Comparison of ENCODE assay signal across 8 cellular contexts in the genomic region with DNA sequence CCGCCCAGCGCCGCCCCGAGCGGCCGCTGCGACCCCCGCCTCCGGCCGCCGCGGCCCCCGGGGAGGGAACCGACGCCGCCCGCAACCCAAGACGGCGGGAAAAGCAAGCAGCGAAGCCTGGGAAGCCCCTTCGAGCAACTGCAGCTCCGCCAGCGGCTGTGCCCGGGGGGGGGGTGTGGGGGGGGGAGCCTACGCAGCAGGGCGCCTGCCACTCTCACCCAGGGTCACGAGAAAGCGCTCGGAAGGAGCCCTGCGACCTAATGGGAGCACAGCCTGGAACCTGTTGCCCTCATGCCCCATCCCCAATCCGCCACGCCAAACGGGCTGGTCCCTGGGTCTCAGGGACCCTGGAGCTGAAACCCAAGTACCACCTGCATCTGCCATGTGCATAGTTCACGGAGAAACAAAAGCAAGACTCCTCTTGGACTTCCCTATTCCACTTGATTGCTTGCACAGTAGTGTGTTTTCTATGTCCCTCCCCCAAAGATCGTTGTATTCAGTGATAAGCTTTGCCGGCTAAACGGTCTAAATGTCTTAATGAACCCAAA. TPM values are rescaled to one million over a fixed set of nuclear protein-coding genes. Genes with fewer than 3 reads are reported as not detected.
DNase-seq lines count a peak whose midpoint lies in the region; ATAC-seq and TF ChIP-seq lines count a peak whose summit lies in the region.

No MANE protein-coding gene starts in this region.

- peak overlapping the region; percentile 69 for H3K4me3 Mint-ChIP-seq in activated CD4-positive, alpha-beta memory T cell treated with anti-CD3 and anti-CD28 coated beads for 36 hours

- TF ChIP-seq CTCF in GM12864 (IDR thresholded peaks at IDR 0.05; ENCODE audit: low read depth, low read length, missing control alignments): no peak
- TF ChIP-seq CTCF in hepatocyte (IDR thresholded peaks at IDR 0.05; ENCODE audit: poor library complexity): no peak
- TF ChIP-seq CTCF in upper lobe of left lung (IDR thresholded peaks at IDR 0.05): no peak

- peak overlapping the region; percentile 74 for H3K4me2 ChIP-seq in hepatocyte

- peaks cover 30% of the 10 kb centered on the region for H3K27me3 ChIP-seq in hepatocyte
- no peaks in the 10 kb centered on the region for H3K27me3 ChIP-seq in upper lobe of left lung

- intact Hi-C loops in activated CD4-positive, alpha-beta memory T cell treated with anti-CD3 and anti-CD28 coated beads for 36 hours (cut with micrococcal nuclease): loop anchor here (1.0 kb wide), 1 partner anchor 11 kb away; a partner anchor contains a TSS

- no peaks in the 10 kb centered on the region for H3K27me3 Mint-ChIP-seq in activated CD4-positive, alpha-beta memory T cell treated with anti-CD3 and anti-CD28 coated beads for 36 hours

- DNase-seq in GM12864 (ENCODE audit: low read depth): no peak
- no peak for DNase-seq in activated CD4-positive, alpha-beta memory T cell treated with anti-CD3 and anti-CD28 coated beads for 36 hours
- DNase-seq in hepatocyte (ENCODE audit: low spot score): no peak
- DNase-seq in upper lobe of left lung: no peak
- DNase-seq in hippocampal formation (lab: John Stamatoyannopoulos, UW): no peak
- DNase-seq in NCI-H526 (lab: John Stamatoyannopoulos, UW): no peak
- DNase-seq in stimulated activated CD4-positive, alpha-beta T cell treated with anti-CD3 and anti-CD28 coated beads, Interleukin-15, amount 100 ng/mL, for 24 hours: no peak

- H3K79me2 ChIP-seq in hepatocyte: no peaks in the 10 kb centered on the region

- no peaks in the 10 kb centered on the region for H4K20me1 ChIP-seq in hepatocyte (ENCODE audit: insufficient read depth, poor library complexity, severe bottlenecking)

- H3K4me1 Mint-ChIP-seq in activated CD4-positive, alpha-beta memory T cell treated with anti-CD3 and anti-CD28 coated beads for 36 hours (ENCODE audit: low read depth): peaks cover 32% of the 10 kb centered on the region

- no peaks in the 10 kb centered on the region for H3K36me3 ChIP-seq in hepatocyte (replicated peaks; ENCODE audit: insufficient read depth, low read depth)
- H3K36me3 ChIP-seq in upper lobe of left lung: no peaks in the 10 kb centered on the region

- TF ChIP-seq EP300 in upper lobe of left lung (IDR thresholded peaks at IDR 0.05): no peak

- no peak overlapping the region for H3K27ac ChIP-seq in hepatocyte
- peak overlapping the region; percentile 80 to 91 (median 86) for H3K27ac ChIP-seq in upper lobe of left lung

- POLR2A ChIA-PET in activated CD4-positive, alpha-beta memory T cell treated with anti-CD3 and anti-CD28 coated beads for 36 hours (lab: Charles Lee): interaction anchor here (0.5 to 2.1 kb wide), 3 partner anchors 11 to 266 kb away, joined by 3 to 10 read pairs (median 5); a partner anchor contains a TSS

- H3K9me2 ChIP-seq in hepatocyte (replicated peaks; ENCODE audit: insufficient read depth): no peaks in the 10 kb centered on the region

- no peak overlapping the region for H2AFZ ChIP-seq in hepatocyte

- WGBS in hepatocyte (ENCODE audit: low lambda C conversion rate, missing lambda C conversion rate): 51% methylated on average over 13 of the region's 37 CpGs
- 15 to 48% methylated on average over 4 to 7 of the region's 37 CpGs for WGBS in upper lobe of left lung, 2 donors

- H3K4me1 ChIP-seq in hepatocyte (ENCODE audit: insufficient read depth) (no peaks in the 10 kb centered on the region), upper lobe of left lung (peaks cover 0 to 13% (median 5%) of the 10 kb centered on the region in 4 donors)

- no peaks in the 10 kb centered on the region for H3K9me3 Mint-ChIP-seq in activated CD4-positive, alpha-beta memory T cell treated with anti-CD3 and anti-CD28 coated beads for 36 hours

- H3K9me3 ChIP-seq in hepatocyte (ENCODE audit: low read depth) (no peaks in the 10 kb centered on the region), upper lobe of left lung (no peaks in the 10 kb centered on the region)

- H3K36me3 Mint-ChIP-seq in activated CD4-positive, alpha-beta memory T cell treated with anti-CD3 and anti-CD28 coated beads for 36 hours: no peaks in the 10 kb centered on the region

- CTCF ChIA-PET in activated CD4-positive, alpha-beta memory T cell treated with anti-CD3 and anti-CD28 coated beads for 36 hours (lab: Charles Lee): interaction anchor here (0.8 to 5.4 kb wide), 8 partner anchors 11 to 88 kb away, joined by 3 to 49 read pairs (median 16); a partner anchor contains a TSS

- TF ChIP-seq POLR2A in upper lobe of left lung (IDR thresholded peaks at IDR 0.05): no peak

- H3K27ac Mint-ChIP-seq in activated CD4-positive, alpha-beta memory T cell treated with anti-CD3 and anti-CD28 coated beads for 36 hours: peak overlapping the region; percentile 19

- H3K4me3 ChIP-seq in GM12864 (ENCODE audit: low read depth, low read length) (peak overlapping the region; percentile 65; the same call in 1 of the 2 replicates), hepatocyte (no peak overlapping the region), upper lobe of left lung (peak overlapping the region in 3 of 4 donors; percentile 55 to 59 (median 56))

- ATAC-seq in HG03045 (IDR thresholded peaks at IDR 0.05; ENCODE audit: unreplicated experiment) (peak; percentile 11), upper lobe of left lung (ENCODE audit: low FRiP score in 2 of 2) (peak; percentile 32 to 37)

RNA-seq across cellular contexts. Expression of a gene that starts 0.3 kb away (rescaled TPM):
- 1 to 10 TPM; 3.4 to 3.7 TPM for total RNA-seq in activated CD4-positive, alpha-beta memory T cell treated with anti-CD3 and anti-CD28 coated beads for 36 hours
- total RNA-seq in hepatocyte (0.44 and 0.50 TPM in 2 replicates), upper lobe of left lung (10 to 100 TPM; 10.2 to 30.4 (median 15.4) TPM)
- 0.21 and 0.50 TPM in 2 replicates for polyA plus RNA-seq in hepatocyte

RNA-seq across cellular contexts. Expression of a gene that starts 11.5 kb away (rescaled TPM):
- total RNA-seq in activated CD4-positive, alpha-beta memory T cell treated with anti-CD3 and anti-CD28 coated beads for 36 hours: 10 to 100 TPM; 94.0 to 95.5 TPM
- total RNA-seq in hepatocyte: 27.8 and 32.1 TPM in 2 replicates
- polyA plus RNA-seq in hepatocyte: 38.9 and 43.0 TPM in 2 replicates
- total RNA-seq in upper lobe of left lung: 10 to 100 TPM; 24.1 to 52.4 (median 33.2) TPM

RNA-seq across cellular contexts. Expression of a gene that starts 54.1 kb away (rescaled TPM):
- 10 to 100 TPM; 22.6 to 24.2 TPM for total RNA-seq in activated CD4-positive, alpha-beta memory T cell treated with anti-CD3 and anti-CD28 coated beads for 36 hours
- total RNA-seq in hepatocyte (18.7 and 20.4 TPM in 2 replicates), upper lobe of left lung (10 to 100 TPM; 34.2 to 88.0 (median 52.4) TPM)
- polyA plus RNA-seq in hepatocyte: 11.4 and 15.0 TPM in 2 replicates
